8 cellular contexts compared by ENCODE assay signal in genomic region chr17:68398731-68399637, GRCh38. TPM values are rescaled to one million over a fixed set of nuclear protein-coding genes. Genes with fewer than 3 reads are reported as not detected.
DNase-seq lines count a peak whose midpoint lies in the region; ATAC-seq and TF ChIP-seq lines count a peak whose summit lies in the region.

No MANE protein-coding gene starts in this region.

- in situ Hi-C loops in mammary epithelial cell (cut with MboI; ENCODE audit: low sequenced_read_pairs in 2 of 2), result no loop called here

- H3K36me3 ChIP-seq in RWPE2 (ENCODE audit: low read depth), result no peaks in the 10 kb centered on the region
- no peaks in the 10 kb centered on the region for H3K36me3 ChIP-seq in mammary epithelial cell (ENCODE audit: insufficient read depth, low read length)
- H3K36me3 ChIP-seq in testis (ENCODE audit: low read depth, missing control alignments), result no peaks in the 10 kb centered on the region

- H3K4me2 ChIP-seq in mammary epithelial cell (ENCODE audit: insufficient read depth, low read depth, low read length), result no peak overlapping the region

- peak; percentile 37 for DNase-seq in activated CD4-positive, CD25-positive, alpha-beta regulatory T cell treated with anti-CD3 and anti-CD28 coated beads, Interleukin-2, amount 50 U/mL, for 72 hours
- DNase-seq in activated CD4-positive, CD25-positive, alpha-beta regulatory T cell (lab: John Stamatoyannopoulos, UW), result no peak
- peak; percentile 75 for DNase-seq in Jurkat, Clone E6-1 (ENCODE audit: low read depth, low spot score)
- DNase-seq in RWPE2 (ENCODE audit: low spot score), result no peak
- DNase-seq in mammary epithelial cell, result peak; percentile 32
- DNase-seq in left colon, result peak; percentile 54 to 59
- DNase-seq in testis, result peak; percentile 67

- no peaks in the 10 kb centered on the region for H3K9me3 ChIP-seq in RWPE2 (ENCODE audit: severe bottlenecking)
- H3K9me3 ChIP-seq in mammary epithelial cell (replicated peaks; ENCODE audit: insufficient read depth, low read length), result no peaks in the 10 kb centered on the region
- H3K9me3 ChIP-seq in testis, result no peaks in the 10 kb centered on the region

- no peak overlapping the region for H3K9ac ChIP-seq in mammary epithelial cell (ENCODE audit: insufficient read depth, low read length)

- CTCF ChIA-PET in mammary epithelial cell (lab: Charles Lee; ENCODE audit: low non-redundant PET), result interaction anchor here (0.5 to 1.1 kb wide), 5 partner anchors 18 to 403 kb away, joined by 3 to 7 read pairs (median 4); partner anchors contain the start of gene C17orf58

- 30% methylated on average over 11 of the region's 11 CpGs for WGBS in mammary epithelial cell (ENCODE audit: low coverage, missing lambda C conversion rate)
- WGBS in testis, 2 donors, result 43 to 49% methylated on average over 7 to 11 of the region's 11 CpGs

- intact Hi-C loops in mammary epithelial cell (cut with micrococcal nuclease) (loop anchor here (1.0 kb wide), 1 partner anchor 136 kb away; no protein-coding TSS in a partner anchor), left colon (cut with DNase I, micrococcal nuclease) (no loop called here), testis (cut with DNase I; ENCODE audit: low total_unique reads) (no loop called here)

- no peak for TF ChIP-seq POLR2A in testis (IDR thresholded peaks at IDR 0.05)

- H4K20me1 ChIP-seq in mammary epithelial cell (ENCODE audit: insufficient read depth, low read length), result no peaks in the 10 kb centered on the region

- dilution Hi-C loops in mammary epithelial cell (cut with HindIII; ENCODE audit: low sequenced_read_pairs), result no loop called here

- H2AFZ ChIP-seq in mammary epithelial cell (ENCODE audit: low read depth, low read length), result no peak overlapping the region

- ATAC-seq in GM21529 (IDR thresholded peaks at IDR 0.05; ENCODE audit: unreplicated experiment), result peak; percentile 80
- ATAC-seq in RWPE2 (ENCODE audit: low read depth), result peak; percentile 87
- peak; percentile 66 for ATAC-seq in left colon

- H3K27ac ChIP-seq in RWPE2 (ENCODE audit: poor library complexity, severe bottlenecking), result no peak overlapping the region
- H3K27ac ChIP-seq in mammary epithelial cell (ENCODE audit: insufficient read depth, low read depth, low read length), result no peak overlapping the region
- no peak overlapping the region for H3K27ac ChIP-seq in testis

- H3K27me3 ChIP-seq in RWPE2 (ENCODE audit: insufficient read depth, poor library complexity, severe bottlenecking) (no peaks in the 10 kb centered on the region), mammary epithelial cell (ENCODE audit: insufficient read depth, low read length) (no peaks in the 10 kb centered on the region), testis (no peaks in the 10 kb centered on the region)

- no TSS peak for BruUV-seq in mammary epithelial cell (replicated peaks; lab: Mats Ljungman, UMichigan)

- no peak overlapping the region for H3K4me3 ChIP-seq in Jurkat, Clone E6-1 (ENCODE audit: low read length)
- no peak overlapping the region for H3K4me3 ChIP-seq in RWPE2 (ENCODE audit: severe bottlenecking)
- no peak overlapping the region for H3K4me3 ChIP-seq in mammary epithelial cell (replicated peaks in 1 of 3; ENCODE audit: insufficient read depth in 1 of 3, low read depth in 2 of 3, low read length in 3 of 3)
- H3K4me3 ChIP-seq in testis, result no peak overlapping the region

- TF ChIP-seq CTCF in RWPE2 (IDR thresholded peaks at IDR 0.05; ENCODE audit: poor library complexity, severe bottlenecking) (peak; percentile 76), mammary epithelial cell (conservative IDR thresholded peaks at IDR 0.05 in 1 of 2, IDR thresholded peaks at IDR 0.05 in 1 of 2; ENCODE audit: extremely low read depth in 1 of 2, insufficient read depth in 1 of 2, low read depth in 1 of 2, low read length in 2 of 2) (peak; percentile 52 to 67), testis (IDR thresholded peaks at IDR 0.05) (peak; percentile 49 to 68 (median 65))

- no peaks in the 10 kb centered on the region for H3K4me1 ChIP-seq in RWPE2 (ENCODE audit: insufficient read depth, poor library complexity, severe bottlenecking)
- no peaks in the 10 kb centered on the region for H3K4me1 ChIP-seq in mammary epithelial cell (ENCODE audit: insufficient read depth, low read length)
- peaks cover 7% of the 10 kb centered on the region for H3K4me1 ChIP-seq in testis

- H3K79me2 ChIP-seq in mammary epithelial cell (ENCODE audit: insufficient read depth, low read length), result no peaks in the 10 kb centered on the region

RNA-seq across cellular contexts. Expression of gene WIPI1, which starts 58.3 kb away (rescaled TPM):
- polyA plus RNA-seq in Jurkat, Clone E6-1 (2012; ENCODE audit: insufficient read depth, insufficient read length), result 6.2 TPM
- total RNA-seq in mammary epithelial cell, result 10 to 100 TPM; 44.9 to 79.0 TPM
- polyA plus RNA-seq in mammary epithelial cell, result 40.2 TPM
- 61.3 TPM for polyA minus RNA-seq in mammary epithelial cell
- total RNA-seq in left colon, result 10 to 100 TPM; 78.3 to 95.3 TPM
- 10 to 100 TPM; 26.8 to 38.3 TPM for total RNA-seq in testis
- polyA plus RNA-seq in testis (ENCODE audit: insufficient read depth, low read depth, low replicate concordance), result 25.4 TPM

Comparison
In these comparisons a context has a peak if more than half of its experiments do, and no peak if none do; other contexts are left out.
1. DNase-seq: peak in activated CD4-positive, CD25-positive, alpha-beta regulatory T cell treated with anti-CD3 and anti-CD28 coated beads, Interleukin-2, amount 50 U/mL, for 72 hours (single experiment), Jurkat, Clone E6-1 (single experiment), mammary epithelial cell (single experiment), left colon (2 of 2) and testis (single experiment); none in activated CD4-positive, CD25-positive, alpha-beta regulatory T cell (0 of 4) and RWPE2 (single experiment).
2. Peak in every context shown above with its lines, with median percentiles within 50 percentile points of each other: ATAC-seq and CTCF ChIP-seq.